1 cellular context compared by ENCODE assay signal in the genomic region with DNA sequence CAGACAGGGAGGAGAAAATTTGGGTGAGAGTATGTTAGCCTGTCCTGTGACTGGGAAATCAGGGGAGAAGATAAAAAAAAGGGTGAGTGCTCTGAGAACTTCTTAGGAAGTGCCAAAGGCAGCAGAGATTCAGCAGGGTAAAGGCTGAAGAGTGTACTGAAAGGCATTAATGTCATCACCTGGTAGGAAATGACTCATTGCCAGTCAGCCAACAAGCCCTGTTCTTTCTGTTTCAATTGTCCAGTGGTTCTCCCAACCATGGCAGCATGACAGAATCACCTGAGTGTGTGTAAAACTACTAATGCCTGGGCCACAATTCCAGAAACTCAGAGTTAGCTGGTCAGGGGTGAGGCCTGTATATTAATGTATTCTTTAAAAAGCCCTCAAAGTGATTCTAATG.
TF ChIP-seq lines count a peak whose summit lies in the region.

No MANE protein-coding gene starts in this region.

TF ChIP-seq in GM23338, 12 proteins besides CTCF, POLR2A, EP300 and RAD21 (continued from another document):
- TF ChIP-seq, protein P1, sequence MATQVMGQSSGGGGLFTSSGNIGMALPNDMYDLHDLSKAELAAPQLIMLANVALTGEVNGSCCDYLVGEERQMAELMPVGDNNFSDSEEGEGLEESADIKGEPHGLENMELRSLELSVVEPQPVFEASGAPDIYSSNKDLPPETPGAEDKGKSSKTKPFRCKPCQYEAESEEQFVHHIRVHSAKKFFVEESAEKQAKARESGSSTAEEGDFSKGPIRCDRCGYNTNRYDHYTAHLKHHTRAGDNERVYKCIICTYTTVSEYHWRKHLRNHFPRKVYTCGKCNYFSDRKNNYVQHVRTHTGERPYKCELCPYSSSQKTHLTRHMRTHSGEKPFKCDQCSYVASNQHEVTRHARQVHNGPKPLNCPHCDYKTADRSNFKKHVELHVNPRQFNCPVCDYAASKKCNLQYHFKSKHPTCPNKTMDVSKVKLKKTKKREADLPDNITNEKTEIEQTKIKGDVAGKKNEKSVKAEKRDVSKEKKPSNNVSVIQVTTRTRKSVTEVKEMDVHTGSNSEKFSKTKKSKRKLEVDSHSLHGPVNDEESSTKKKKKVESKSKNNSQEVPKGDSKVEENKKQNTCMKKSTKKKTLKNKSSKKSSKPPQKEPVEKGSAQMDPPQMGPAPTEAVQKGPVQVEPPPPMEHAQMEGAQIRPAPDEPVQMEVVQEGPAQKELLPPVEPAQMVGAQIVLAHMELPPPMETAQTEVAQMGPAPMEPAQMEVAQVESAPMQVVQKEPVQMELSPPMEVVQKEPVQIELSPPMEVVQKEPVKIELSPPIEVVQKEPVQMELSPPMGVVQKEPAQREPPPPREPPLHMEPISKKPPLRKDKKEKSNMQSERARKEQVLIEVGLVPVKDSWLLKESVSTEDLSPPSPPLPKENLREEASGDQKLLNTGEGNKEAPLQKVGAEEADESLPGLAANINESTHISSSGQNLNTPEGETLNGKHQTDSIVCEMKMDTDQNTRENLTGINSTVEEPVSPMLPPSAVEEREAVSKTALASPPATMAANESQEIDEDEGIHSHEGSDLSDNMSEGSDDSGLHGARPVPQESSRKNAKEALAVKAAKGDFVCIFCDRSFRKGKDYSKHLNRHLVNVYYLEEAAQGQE (IDR thresholded peaks at IDR 0.05; ENCODE audit: unreplicated experiment): no peak
- TF ChIP-seq, protein P2, sequence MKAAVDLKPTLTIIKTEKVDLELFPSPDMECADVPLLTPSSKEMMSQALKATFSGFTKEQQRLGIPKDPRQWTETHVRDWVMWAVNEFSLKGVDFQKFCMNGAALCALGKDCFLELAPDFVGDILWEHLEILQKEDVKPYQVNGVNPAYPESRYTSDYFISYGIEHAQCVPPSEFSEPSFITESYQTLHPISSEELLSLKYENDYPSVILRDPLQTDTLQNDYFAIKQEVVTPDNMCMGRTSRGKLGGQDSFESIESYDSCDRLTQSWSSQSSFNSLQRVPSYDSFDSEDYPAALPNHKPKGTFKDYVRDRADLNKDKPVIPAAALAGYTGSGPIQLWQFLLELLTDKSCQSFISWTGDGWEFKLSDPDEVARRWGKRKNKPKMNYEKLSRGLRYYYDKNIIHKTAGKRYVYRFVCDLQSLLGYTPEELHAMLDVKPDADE (IDR thresholded peaks at IDR 0.05): no peak
- no peak for TF ChIP-seq NANOG (IDR thresholded peaks at IDR 0.05; ENCODE audit: borderline replicate concordance)
- no peak for TF ChIP-seq ZNF114 (CRISPR knock-in tag; IDR thresholded peaks at IDR 0.05)
- no peak for TF ChIP-seq EZH2phosphoT487 (IDR thresholded peaks at IDR 0.05; ENCODE audit: unreplicated experiment)
- TF ChIP-seq STAT1 (IDR thresholded peaks at IDR 0.05; ENCODE audit: unreplicated experiment): no peak
- TF ChIP-seq JUNB (IDR thresholded peaks at IDR 0.05; ENCODE audit: unreplicated experiment): no peak
- TF ChIP-seq ZNF331 (CRISPR knock-in tag; IDR thresholded peaks at IDR 0.05; ENCODE audit: low read depth): no peak
